In genomic region chr4:99606716-99607115, GRCh38 we compare ENCODE assay signal across 8 cellular contexts. TPM values are rescaled to one million over a fixed set of nuclear protein-coding genes. Genes with fewer than 3 reads are reported as not detected.
"Had no signal": no experiment of that assay in that cellular context is flagged by ENCODE, and none has a peak within 500 bp of the region (broad histone marks: within the 10 kb centered on the region; RNA-seq: fewer than 3 reads in every experiment).

No MANE protein-coding gene starts in this region.

- H3K4me3 ChIP-seq: K562 had no signal

- H3K27ac ChIP-seq: HL-60 had no signal

- DNase-seq: IMR-90, KBM-7 had no signal

RNA-seq across cellular contexts. Expression of gene MTTP, which starts 32.1 kb away (rescaled TPM):
- total RNA-seq: HT-29 had no signal
- polyA plus RNA-seq: IgD-negative memory B cell had no signal

RNA-seq across cellular contexts. Expression of gene C4orf54, which starts 50.9 kb away (rescaled TPM):
- total RNA-seq: HepG2, HT-29, HT1080, IMR-90, K562 had no signal
- polyA plus RNA-seq: HepG2, IgD-negative memory B cell, IMR-90, K562 had no signal
